Comparison of ENCODE assay signal across 7 cellular contexts in genomic region chr17:17796787-17797061, GRCh38.
"Had no signal": no experiment of that assay in that cellular context is flagged by ENCODE, and none has a peak within 500 bp of the region (broad histone marks: within the 10 kb centered on the region; RNA-seq: fewer than 3 reads in every experiment).

No MANE protein-coding gene starts in this region.

- DNase-seq: GM23248, GOT3, H9, HCEC 1CT, KBM-7 had no signal

- H2AFZ ChIP-seq: GM23248 had no signal

- H3K4me3 ChIP-seq: GM23248 had no signal

- H3K27ac ChIP-seq: GM23248, HL-60 had no signal

- H3K9ac ChIP-seq: GM23248 had no signal

- ATAC-seq: HepG2 had no signal
